ENCODE assay signal across 8 cellular contexts in the genomic region with DNA sequence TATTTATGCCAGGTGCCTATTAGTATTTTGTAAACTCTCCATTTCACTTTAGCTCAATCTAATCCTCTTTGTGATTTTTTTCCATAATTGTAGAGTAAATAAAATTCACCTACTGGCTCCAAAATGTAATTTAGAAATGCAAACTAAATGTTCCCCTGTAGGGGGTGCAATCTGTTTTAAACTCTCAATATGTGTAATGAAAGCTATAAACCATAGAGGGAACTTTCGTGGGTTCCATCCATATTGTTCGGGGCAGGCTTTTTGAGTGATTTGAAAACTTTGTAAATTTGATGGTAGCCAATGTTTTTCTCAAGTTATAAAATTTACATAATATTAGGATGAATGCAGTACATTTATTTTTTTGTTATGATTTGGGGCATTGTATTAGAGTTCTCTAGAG. TPM values are rescaled to one million over a fixed set of nuclear protein-coding genes. Genes with fewer than 3 reads are reported as not detected.
DNase-seq lines count a peak whose midpoint lies in the region; ATAC-seq and TF ChIP-seq lines count a peak whose summit lies in the region.

No MANE protein-coding gene starts in this region.

- H3K79me2 ChIP-seq in neural progenitor cell (ENCODE audit: low read depth) = no peaks in the 10 kb centered on the region

- TF ChIP-seq CTCF in C4-2B (conservative IDR thresholded peaks at IDR 0.05) (peak; percentile 58), neural progenitor cell (IDR thresholded peaks at IDR 0.05) (peak; percentile 64)

- H3K9ac ChIP-seq in neural progenitor cell = no peak overlapping the region

- no peaks in the 10 kb centered on the region for H3K27me3 ChIP-seq in neural progenitor cell

- peaks cover 15% of the 10 kb centered on the region for H3K4me1 Mint-ChIP-seq in neural progenitor cell

- DNase-seq in H4 (ENCODE audit: low spot score) (peak; percentile 16), NCI-H524 (lab: John Stamatoyannopoulos, UW) (peak; percentile 23 to 59), dermis microvascular lymphatic vessel endothelial cell (ENCODE audit: low read depth in 2 of 2) (peak; percentile 68 to 73), neural progenitor cell (ENCODE audit: low spot score) (peak; percentile 7)

- H3K4me1 ChIP-seq in neural progenitor cell = peaks cover 6% of the 10 kb centered on the region

- no peaks in the 10 kb centered on the region for H3K36me3 ChIP-seq in neural progenitor cell

- H3K27ac Mint-ChIP-seq in neural progenitor cell = no peak overlapping the region

- H3K9me3 Mint-ChIP-seq in neural progenitor cell = no peaks in the 10 kb centered on the region

- H3K4me3 Mint-ChIP-seq in neural progenitor cell = no peak overlapping the region

- no peaks in the 10 kb centered on the region for H4K20me1 ChIP-seq in neural progenitor cell (ENCODE audit: low read depth)

- H3K27me3 Mint-ChIP-seq in neural progenitor cell (ENCODE audit: insufficient read depth, low read depth) = peaks cover 2% of the 10 kb centered on the region

- H3K4me2 ChIP-seq in neural progenitor cell = no peak overlapping the region

- H3K27ac ChIP-seq in C4-2B (no peak overlapping the region), neural progenitor cell (no peak overlapping the region)

- no peak overlapping the region for H2AFZ ChIP-seq in neural progenitor cell (replicated peaks)

- H3K36me3 Mint-ChIP-seq in neural progenitor cell = no peaks in the 10 kb centered on the region

- H3F3A ChIP-seq in neural progenitor cell (ENCODE audit: low read depth) = no peaks in the 10 kb centered on the region

- H3K4me3 ChIP-seq in neural progenitor cell = no peak overlapping the region

- H3K9me3 ChIP-seq in neural progenitor cell (ENCODE audit: low read depth) = no peaks in the 10 kb centered on the region

- no peak for ATAC-seq in GM21360 (IDR thresholded peaks at IDR 0.05; ENCODE audit: unreplicated experiment)
- ATAC-seq in GM19463 (IDR thresholded peaks at IDR 0.05; ENCODE audit: unreplicated experiment) = no peak
- no peak for ATAC-seq in GM19324 (IDR thresholded peaks at IDR 0.05; ENCODE audit: low FRiP score, unreplicated experiment)

RNA-seq across cellular contexts. Expression of a gene that starts 49.4 kb away (rescaled TPM):
- total RNA-seq in H4 (2014; rRNA removed; shearing (Covaris generic)) = not detected in 2 replicates
- total RNA-seq in dermis microvascular lymphatic vessel endothelial cell = not detected in 2 replicates
- total RNA-seq in neural progenitor cell (ENCODE audit: low replicate concordance) = not detected in 2 replicates

Comparison
In these comparisons a context has a peak if more than half of its experiments do, and no peak if none do; other contexts are left out.
1. DNase-seq: peak in every context shown above with its lines; median percentile 70 in dermis microvascular lymphatic vessel endothelial cell; 41 in NCI-H524; 16 in H4; 7 in neural progenitor cell.